Comparison of ENCODE assay signal across 1 cellular context in the genomic region with DNA sequence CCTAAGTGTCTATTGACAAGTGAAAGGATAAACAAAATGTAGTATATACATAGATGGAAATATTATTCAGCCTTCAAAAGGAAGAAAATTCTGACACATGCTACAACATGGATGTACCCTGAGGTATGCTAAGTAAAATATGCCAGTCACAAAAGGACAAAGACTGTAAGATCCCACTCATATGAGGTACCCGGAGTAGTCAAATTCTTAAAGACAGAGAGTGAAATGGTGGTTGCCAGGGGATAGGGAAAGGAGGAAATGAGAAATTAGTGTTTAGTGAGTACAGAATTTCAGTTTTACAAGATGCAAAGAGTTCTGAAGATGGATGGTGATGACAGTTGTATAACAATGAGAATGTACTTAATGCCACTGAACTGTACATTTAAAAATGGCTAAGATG.
TF ChIP-seq lines count a peak whose summit lies in the region.

No MANE protein-coding gene starts in this region.

TF ChIP-seq in WTC11, 78 proteins besides CTCF, POLR2A, EP300 and RAD21 (continued from another document):
- TF ChIP-seq, protein P1, sequence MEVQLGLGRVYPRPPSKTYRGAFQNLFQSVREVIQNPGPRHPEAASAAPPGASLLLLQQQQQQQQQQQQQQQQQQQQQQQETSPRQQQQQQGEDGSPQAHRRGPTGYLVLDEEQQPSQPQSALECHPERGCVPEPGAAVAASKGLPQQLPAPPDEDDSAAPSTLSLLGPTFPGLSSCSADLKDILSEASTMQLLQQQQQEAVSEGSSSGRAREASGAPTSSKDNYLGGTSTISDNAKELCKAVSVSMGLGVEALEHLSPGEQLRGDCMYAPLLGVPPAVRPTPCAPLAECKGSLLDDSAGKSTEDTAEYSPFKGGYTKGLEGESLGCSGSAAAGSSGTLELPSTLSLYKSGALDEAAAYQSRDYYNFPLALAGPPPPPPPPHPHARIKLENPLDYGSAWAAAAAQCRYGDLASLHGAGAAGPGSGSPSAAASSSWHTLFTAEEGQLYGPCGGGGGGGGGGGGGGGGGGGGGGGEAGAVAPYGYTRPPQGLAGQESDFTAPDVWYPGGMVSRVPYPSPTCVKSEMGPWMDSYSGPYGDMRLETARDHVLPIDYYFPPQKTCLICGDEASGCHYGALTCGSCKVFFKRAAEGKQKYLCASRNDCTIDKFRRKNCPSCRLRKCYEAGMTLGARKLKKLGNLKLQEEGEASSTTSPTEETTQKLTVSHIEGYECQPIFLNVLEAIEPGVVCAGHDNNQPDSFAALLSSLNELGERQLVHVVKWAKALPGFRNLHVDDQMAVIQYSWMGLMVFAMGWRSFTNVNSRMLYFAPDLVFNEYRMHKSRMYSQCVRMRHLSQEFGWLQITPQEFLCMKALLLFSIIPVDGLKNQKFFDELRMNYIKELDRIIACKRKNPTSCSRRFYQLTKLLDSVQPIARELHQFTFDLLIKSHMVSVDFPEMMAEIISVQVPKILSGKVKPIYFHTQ (CRISPR knock-in tag; IDR thresholded peaks at IDR 0.05) = no peak
TF ChIP-seq in WTC11: peak in this region for 0.
